8 cellular contexts compared by ENCODE assay signal in the genomic region with DNA sequence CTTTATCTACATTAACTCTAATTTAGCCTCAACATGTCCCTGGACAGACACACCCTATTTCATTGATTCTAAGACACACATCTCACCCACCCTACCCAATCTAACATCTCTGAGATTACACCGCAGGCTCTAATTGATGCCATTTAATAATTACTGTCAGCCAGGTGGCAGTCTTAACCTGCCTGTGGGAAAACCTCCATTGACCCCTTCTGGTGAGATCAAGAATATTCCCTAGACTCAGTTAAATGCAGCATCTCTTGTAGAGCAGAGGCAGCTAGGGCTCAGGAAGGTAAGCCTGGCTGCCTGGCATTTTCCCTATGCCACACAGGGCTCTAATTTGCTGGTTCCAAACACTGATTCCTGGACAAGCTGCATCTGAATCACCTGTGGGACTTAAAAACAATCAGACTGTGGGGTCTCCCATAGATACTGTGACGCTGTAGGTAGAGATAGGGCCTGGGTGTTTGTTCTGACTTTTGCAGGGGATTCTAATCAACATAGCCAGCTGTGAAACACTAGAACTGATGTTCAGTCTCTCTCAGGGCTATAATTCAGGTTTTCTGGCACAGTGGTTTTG. TPM values are rescaled to one million over a fixed set of nuclear protein-coding genes. Genes with fewer than 3 reads are reported as not detected.
A peak's percentile ranks its signal among the peaks of the same experiment; 100 is the strongest.
DNase-seq lines count a peak whose midpoint lies in the region; ATAC-seq and TF ChIP-seq lines count a peak whose summit lies in the region.

No MANE protein-coding gene starts in this region.

- H3K9ac ChIP-seq in KMS-11 = no peak overlapping the region

- no peak overlapping the region for H3K27ac ChIP-seq in KMS-11
- H3K27ac ChIP-seq in RWPE1 = no peak overlapping the region
- no peak overlapping the region for H3K27ac ChIP-seq in vagina
- peak overlapping the region in 27 of 59 donors; percentile 0 to 85 (median 32) for H3K27ac ChIP-seq in dorsolateral prefrontal cortex

- DNase-seq in DMS53 treated with DMSO at 0.1 percent for 48 hours (lab: John Stamatoyannopoulos, UW; ENCODE audit: unreplicated experiment) (peak; percentile 68), RWPE1 (ENCODE audit: low spot score) (peak; percentile 70), left ventricle myocardium superior (no peak), vagina (ENCODE audit: extremely low spot score in 2 of 2) (no peak), dorsolateral prefrontal cortex (no peak), T-helper 9 cell (no peak)

- H3K4me3 ChIP-seq in KMS-11 (IDR thresholded peaks at IDR 0.05; ENCODE audit: insufficient read depth, low read depth, low read length) (no peak overlapping the region), vagina (no peak overlapping the region), dorsolateral prefrontal cortex (no peak overlapping the region)

- TF ChIP-seq CTCF in KMS-11 (conservative IDR thresholded peaks at IDR 0.05; ENCODE audit: low read depth, low read length) = peak; percentile 74
- peak; percentile 60 for TF ChIP-seq CTCF in RWPE1 (conservative IDR thresholded peaks at IDR 0.05; ENCODE audit: low read depth)
- no peak for TF ChIP-seq CTCF in vagina (IDR thresholded peaks at IDR 0.05)
- peak in 6 of 56 donors; percentile 7 to 41 (median 27) for TF ChIP-seq CTCF in dorsolateral prefrontal cortex (IDR thresholded peaks at IDR 0.05 in 54 of 56, conservative IDR thresholded peaks at IDR 0.05 in 2 of 56; ENCODE audit: low read depth in 1 of 56, partially characterized antibody in 56 of 56)

- no peaks in the 10 kb centered on the region for H4K20me1 ChIP-seq in KMS-11 (ENCODE audit: insufficient read depth)

- H3K4me2 ChIP-seq in KMS-11 = no peak overlapping the region

- H2AFZ ChIP-seq in KMS-11 (ENCODE audit: low read depth) = no peak overlapping the region

- CTCF ChIA-PET in RWPE1 (lab: Yijun Ruan, JAX) = interaction anchor here (0.5 to 2.7 kb wide), 11 partner anchors 8 to 265 kb away, joined by 3 to 18 read pairs (median 4); no protein-coding TSS in a partner anchor

- H3K27me3 ChIP-seq in KMS-11 (ENCODE audit: insufficient read depth, low read depth) (peaks cover 18% of the 10 kb centered on the region; the same call in 1 of the 2 replicates), vagina (no peaks in the 10 kb centered on the region), dorsolateral prefrontal cortex (no peaks in the 10 kb centered on the region)

- ATAC-seq in left ventricle myocardium superior (peak; percentile 9), GM21360 (IDR thresholded peaks at IDR 0.05; ENCODE audit: unreplicated experiment) (no peak)

- H3K9me3 ChIP-seq in vagina = no peaks in the 10 kb centered on the region

- POLR2A ChIA-PET in RWPE1 (lab: Yijun Ruan, JAX; ENCODE audit: low non-redundant PET) = interaction anchor here (0.5 kb wide), 1 partner anchor 39 kb away, joined by 3 read pairs; no protein-coding TSS in a partner anchor

- no peak for TF ChIP-seq POLR2A in vagina (IDR thresholded peaks at IDR 0.05)

- H3K4me1 ChIP-seq in KMS-11 (ENCODE audit: low read depth, poor library complexity, severe bottlenecking) = no peaks in the 10 kb centered on the region
- H3K4me1 ChIP-seq in vagina = peaks cover 11% of the 10 kb centered on the region

- no peaks in the 10 kb centered on the region for H3K79me2 ChIP-seq in KMS-11 (ENCODE audit: insufficient read depth, low read depth)

- intact Hi-C loops in left ventricle myocardium superior (cut with micrococcal nuclease) = no loop called here
- intact Hi-C loops in vagina (cut with DNase I) = loop anchor here (5.0 kb wide), 1 partner anchor 69 kb away; the partner anchor contains the start of gene PRPF40B
- intact Hi-C loops in dorsolateral prefrontal cortex (cut with DNase I) = no loop called here

- no peaks in the 10 kb centered on the region for H3K36me3 ChIP-seq in KMS-11 (ENCODE audit: insufficient read depth)
- peaks cover 0 to 17% of the 10 kb centered on the region in 2 donors for H3K36me3 ChIP-seq in vagina

RNA-seq across cellular contexts. Expression of gene MCRS1, which starts 14.3 kb away (rescaled TPM):
- total RNA-seq in left ventricle myocardium superior (94.4 TPM), vagina (40.8 TPM), dorsolateral prefrontal cortex (10 to 100 TPM; 42.9 to 84.1 (median 60.3) TPM)

RNA-seq across cellular contexts. Expression of gene KCNH3, which starts 14.8 kb away (rescaled TPM):
- total RNA-seq in left ventricle myocardium superior (0.30 TPM), vagina (not detected), dorsolateral prefrontal cortex (100 to 1,000 TPM in 36 of 120 experiments, 10 to 100 TPM in 84; 31.1 to 139 (median 94.3) TPM)

RNA-seq across cellular contexts. Expression of gene FAM186B, which starts 51.8 kb away (rescaled TPM):
- 0.47 TPM for total RNA-seq in left ventricle myocardium superior
- total RNA-seq in vagina = not detected
- 1 to 10 TPM in 1 of 120 experiments, under 1 TPM in 65, not detected in 54; 0.14 to 1.2 (median 0.31) TPM for total RNA-seq in dorsolateral prefrontal cortex

Comparison
In these comparisons a context has a peak if more than half of its experiments do, and no peak if none do; other contexts are left out.
1. DNase-seq: peak in DMS53 treated with DMSO at 0.1 percent for 48 hours (single experiment) and RWPE1 (single experiment); none in left ventricle myocardium superior (single experiment), vagina (0 of 2), dorsolateral prefrontal cortex (0 of 10) and T-helper 9 cell (single experiment).
2. CTCF ChIP-seq: peak in KMS-11 (single experiment) and RWPE1 (single experiment); none in vagina (0 of 3).
3. RNA of gene KCNH3, which starts 14.8 kb away (total RNA-seq): 31.1 to 139 TPM in dorsolateral prefrontal cortex; 0.30 TPM in left ventricle myocardium superior (single experiment) and not detected in vagina (single experiment); every median in the first group is over 10 times any median in the second.